ENCODE assay signal across 27 cellular contexts in the genomic region with DNA sequence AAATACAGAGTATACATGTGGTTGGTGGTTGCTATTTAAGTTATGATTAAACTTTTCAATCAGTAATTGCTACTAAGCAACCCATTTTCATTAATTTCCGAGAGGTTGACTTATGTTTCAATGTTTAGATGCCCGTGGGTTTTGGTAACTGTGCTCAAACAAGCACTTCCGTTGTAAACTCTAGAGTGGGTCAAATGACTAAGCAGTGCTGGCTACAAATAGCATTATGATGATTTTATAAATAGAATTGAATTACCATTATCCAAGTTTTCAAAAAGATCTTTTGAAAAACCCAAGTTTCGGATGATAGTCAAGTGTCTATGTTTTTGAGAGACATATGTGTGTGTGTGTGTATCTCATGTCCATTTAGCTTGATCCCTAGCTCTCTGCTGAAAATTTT.
"Had no signal": no experiment of that assay in that cellular context is flagged by ENCODE, and none has a peak within 500 bp of the region (broad histone marks: within the 10 kb centered on the region; RNA-seq: fewer than 3 reads in every experiment).

No MANE protein-coding gene starts in this region.

- H3K4me1 ChIP-seq: adrenal gland, SJCRH30 had no signal

- H3K4me1 Mint-ChIP-seq: activated CD4-positive, alpha-beta T cell treated with anti-CD3 and anti-CD28 coated beads for 36 hours; activated CD4-positive, alpha-beta T cell treated with anti-CD3 and anti-CD28 coated beads, Interleukin-2, amount 10 ng/mL, durations not matched to agents 7 days and 5 days; WTC11 had no signal

- H3K27ac Mint-ChIP-seq: activated CD4-positive, alpha-beta T cell treated with anti-CD3 and anti-CD28 coated beads for 36 hours; activated CD4-positive, alpha-beta T cell treated with anti-CD3 and anti-CD28 coated beads, Interleukin-2, amount 10 ng/mL, durations not matched to agents 7 days and 5 days; activated CD8-positive, alpha-beta T cell treated with anti-CD3 and anti-CD28 coated beads, Interleukin-2, amount 10 ng/mL, durations not matched to agents 7 days and 5 days; activated naive CD4-positive, alpha-beta T cell treated with anti-CD3 and anti-CD28 coated beads, Interleukin-2, amount 50 U/mL, for 72 hours; activated T-cell treated with anti-CD3 and anti-CD28 coated beads, Interleukin-2, amount 50 U/mL, for 24 hours; activated T-helper 2 cell treated with anti-CD3 and anti-CD28 coated beads, Interferon-gamma antibody, Interleukin-2, Interleukin-4, amounts not matched to agents 10 μg/mL and 5 μg/mL and 100 μg/mL, durations not matched to agents 14 hours and 24 hours and 36 hours; T-helper 1 cell treated with Interleukin-12 subunit alpha and Interleukin-12 subunit beta and Interleukin-4 antibody, amounts not matched to agents 30 μg/mL and 1 μg/mL, for 36 hours; T-helper 2 cell treated with Interferon-gamma antibody and Interleukin-4, amounts not matched to agents 5 μg/mL and 100 μg/mL, for 36 hours; WTC11 had no signal

- H3K36me3 Mint-ChIP-seq: activated naive CD4-positive, alpha-beta T cell treated with anti-CD3 and anti-CD28 coated beads, Interleukin-2, amount 50 U/mL, for 72 hours; WTC11 had no signal

- ATAC-seq: activated CD4-positive, alpha-beta T cell treated with anti-CD3 and anti-CD28 coated beads for 36 hours; activated CD4-positive, CD25-positive, alpha-beta regulatory T cell treated with anti-CD3 and anti-CD28 coated beads, Interleukin-2, amount 50 U/mL, for 24 hours; activated CD8-positive, alpha-beta T cell treated with anti-CD3 and anti-CD28 coated beads, Interleukin-2, amount 10 ng/mL, durations not matched to agents 7 days and 5 days; activated naive CD4-positive, alpha-beta T cell treated with anti-CD3 and anti-CD28 coated beads, Interleukin-2, amount 50 U/mL, for 72 hours; WTC11 had no signal

- H3K36me3 ChIP-seq: adrenal gland, brain microvascular endothelial cell, MG63, SJCRH30 had no signal

- H3K27me3 Mint-ChIP-seq: activated CD4-positive, alpha-beta T cell treated with anti-CD3 and anti-CD28 coated beads for 36 hours; activated CD4-positive, alpha-beta T cell treated with anti-CD3 and anti-CD28 coated beads, Interleukin-2, amount 10 ng/mL, durations not matched to agents 7 days and 5 days; activated T-cell treated with anti-CD3 and anti-CD28 coated beads, Interleukin-2, amount 50 U/mL, for 24 hours had no signal

- H3K27me3 ChIP-seq: adrenal gland, brain microvascular endothelial cell, MG63, SJCRH30 had no signal

- H3K9me3 Mint-ChIP-seq: activated CD4-positive, alpha-beta T cell treated with anti-CD3 and anti-CD28 coated beads, Interleukin-2, amount 10 ng/mL, durations not matched to agents 7 days and 5 days; activated naive CD4-positive, alpha-beta T cell treated with anti-CD3 and anti-CD28 coated beads, Interleukin-2, amount 50 U/mL, for 72 hours; activated T-cell treated with anti-CD3 and anti-CD28 coated beads, Interleukin-2, amount 50 U/mL, for 24 hours; activated T-helper 2 cell treated with anti-CD3 and anti-CD28 coated beads, Interferon-gamma antibody, Interleukin-2, Interleukin-4, amounts not matched to agents 10 μg/mL and 5 μg/mL and 100 μg/mL, durations not matched to agents 14 hours and 24 hours and 36 hours; T-helper 1 cell treated with Interleukin-12 subunit alpha and Interleukin-12 subunit beta and Interleukin-4 antibody, amounts not matched to agents 30 μg/mL and 1 μg/mL, for 36 hours; T-helper 2 cell treated with Interferon-gamma antibody and Interleukin-4, amounts not matched to agents 5 μg/mL and 100 μg/mL, for 36 hours; WTC11 had no signal

- H3K4me3 Mint-ChIP-seq: activated CD4-positive, alpha-beta T cell treated with anti-CD3 and anti-CD28 coated beads for 36 hours; activated CD4-positive, alpha-beta T cell treated with anti-CD3 and anti-CD28 coated beads, Interleukin-2, amount 10 ng/mL, durations not matched to agents 7 days and 5 days; activated CD8-positive, alpha-beta T cell treated with anti-CD3 and anti-CD28 coated beads, Interleukin-2, amount 10 ng/mL, durations not matched to agents 7 days and 5 days; activated T-cell treated with anti-CD3 and anti-CD28 coated beads, Interleukin-2, amount 50 U/mL, for 24 hours; T-helper 1 cell treated with Interleukin-12 subunit alpha and Interleukin-12 subunit beta and Interleukin-4 antibody, amounts not matched to agents 30 μg/mL and 1 μg/mL, for 36 hours; T-helper 2 cell treated with Interferon-gamma antibody and Interleukin-4, amounts not matched to agents 5 μg/mL and 100 μg/mL, for 36 hours; WTC11 had no signal

- H3K9me3 ChIP-seq: adrenal gland, MG63, SJCRH30 had no signal

- DNase-seq: activated CD4-positive, alpha-beta T cell treated with anti-CD3 and anti-CD28 coated beads for 36 hours; activated CD4-positive, alpha-beta T cell treated with anti-CD3 and anti-CD28 coated beads, Interleukin-2, amount 10 ng/mL, durations not matched to agents 7 days and 5 days; activated CD4-positive, alpha-beta T cell treated with anti-CD3 and anti-CD28 coated beads, Interleukin-2, amount 50 U/mL, for 48 hours; activated CD8-positive, alpha-beta T cell treated with anti-CD3 and anti-CD28 coated beads, Interleukin-2, amount 10 ng/mL, durations not matched to agents 7 days and 5 days; activated gamma-delta T cell; activated naive CD4-positive, alpha-beta T cell treated with Interleukin-2 at 50 U/mL for 16 hours; activated T-cell treated with anti-CD3 and anti-CD28 coated beads, Interleukin-2, amount 50 U/mL, for 24 hours; adrenal gland; brain microvascular endothelial cell; central memory CD4-positive, alpha-beta T cell; MG63; NCI-H1092; NCI-H1436 treated with DMSO at 0.1 percent for 48 hours; NCI-H1694 treated with DMSO at 0.1 percent for 48 hours; NCI-H2029; NCI-H345; NCI-H524 treated with DMSO at 0.1 percent for 48 hours; NK-92 treated with Interleukin-12 subunit alpha and Interleukin-12 subunit beta, amount 100 ng/mL, for 24 hours; SHP77; SJCRH30 had no signal

- H3K27ac ChIP-seq: adrenal gland, brain microvascular endothelial cell, SJCRH30, SK-N-MC had no signal

- H3K4me3 ChIP-seq: adrenal gland, MG63, SJCRH30, SK-N-MC had no signal
